15 cellular contexts compared by ENCODE assay signal in the genomic region with DNA sequence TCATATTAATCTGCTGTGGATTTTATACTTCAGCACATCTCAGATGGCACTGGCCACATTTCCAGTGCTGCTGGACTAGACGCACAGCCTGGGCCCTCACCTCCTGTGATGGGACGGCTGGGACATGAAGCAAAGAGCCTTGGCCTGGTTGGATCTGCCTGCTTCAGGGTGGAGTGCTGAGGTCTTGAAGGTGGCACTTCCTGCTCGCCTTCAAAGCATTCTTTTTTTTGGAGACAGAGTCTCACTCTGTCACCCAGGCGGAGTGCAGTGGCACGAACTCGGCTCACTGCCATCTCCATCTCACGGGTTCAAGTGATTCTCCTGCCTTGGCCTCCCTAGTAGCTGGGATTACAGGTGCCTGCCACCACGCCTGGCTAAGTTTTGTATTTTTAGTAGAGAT.
DNase-seq lines count a peak whose midpoint lies in the region; ATAC-seq and TF ChIP-seq lines count a peak whose summit lies in the region.
"Had no signal": no experiment of that assay in that cellular context is flagged by ENCODE, and none has a peak within 500 bp of the region (broad histone marks: within the 10 kb centered on the region; RNA-seq: fewer than 3 reads in every experiment).

No MANE protein-coding gene starts in this region.

- peaks cover 0 to 5% (median 0%) of the 10 kb centered on the region in 9 donors for H3K36me3 ChIP-seq in heart right ventricle
- H3K36me3 ChIP-seq in upper lobe of left lung: no peaks in the 10 kb centered on the region
- H3K36me3 ChIP-seq: breast epithelium had no signal

- intact Hi-C loops in heart right ventricle (cut with DNase I): loop anchor here in 1 of 10 donors (5.0 kb wide), 1 partner anchor 66 kb away; no protein-coding TSS in a partner anchor
- intact Hi-C loops in right cardiac atrium (cut with DNase I): no loop called here

- peaks cover 73% of the 10 kb centered on the region for H3K4me1 Mint-ChIP-seq in activated CD8-positive, alpha-beta T cell treated with anti-CD3 and anti-CD28 coated beads, Interleukin-2, amount 10 ng/mL, durations not matched to agents 7 days and 5 days (ENCODE audit: low read depth)
- peaks cover 73 to 90% of the 10 kb centered on the region in 2 donors for H3K4me1 Mint-ChIP-seq in effector memory CD8-positive, alpha-beta T cell (ENCODE audit: low read depth in 2 of 2)

- POLR2A ChIA-PET in activated CD8-positive, alpha-beta T cell treated with anti-CD3 and anti-CD28 coated beads, Interleukin-2, amount 10 ng/mL, durations not matched to agents 7 days and 5 days (lab: Charles Lee): interaction anchor here (0.9 to 1.0 kb wide), 3 partner anchors 44 to 76 kb away, joined by 3 to 5 read pairs (median 3); no protein-coding TSS in a partner anchor

- peaks cover 35 to 88% (median 76%) of the 10 kb centered on the region in 9 donors for H3K4me1 ChIP-seq in heart right ventricle
- H3K4me1 ChIP-seq in right cardiac atrium (ENCODE audit: control insufficient read depth, insufficient read depth, low read length): peaks cover 27% of the 10 kb centered on the region
- peaks cover 47 to 59% (median 54%) of the 10 kb centered on the region in 4 donors for H3K4me1 ChIP-seq in upper lobe of left lung

- H3K4me3 ChIP-seq in heart right ventricle: no peak overlapping the region
- H3K4me3 ChIP-seq in right cardiac atrium (ENCODE audit: low read length): no peak overlapping the region
- H3K4me3 ChIP-seq in upper lobe of left lung: no peak overlapping the region
- H3K4me3 ChIP-seq in foreskin fibroblast (ENCODE audit: low read depth in 1 of 2, low read length in 2 of 2): no peak overlapping the region
- H3K4me3 ChIP-seq: breast epithelium had no signal

- H3K9me3 ChIP-seq in heart right ventricle (peaks cover 0 to 4% (median 0%) of the 10 kb centered on the region in 11 donors), right cardiac atrium (ENCODE audit: control insufficient read depth, low read length) (no peaks in the 10 kb centered on the region), upper lobe of left lung (no peaks in the 10 kb centered on the region)
- H3K9me3 ChIP-seq: breast epithelium had no signal

- no peak for TF ChIP-seq CTCF in heart right ventricle (IDR thresholded peaks at IDR 0.05)
- TF ChIP-seq CTCF in upper lobe of left lung (IDR thresholded peaks at IDR 0.05): no peak
- TF ChIP-seq CTCF in foreskin fibroblast (IDR thresholded peaks at IDR 0.05; ENCODE audit: low read depth, low read length): no peak

- H3K27ac Mint-ChIP-seq in activated CD8-positive, alpha-beta T cell treated with anti-CD3 and anti-CD28 coated beads, Interleukin-2, amount 10 ng/mL, durations not matched to agents 7 days and 5 days: peak overlapping the region; percentile 71
- H3K27ac Mint-ChIP-seq in effector memory CD8-positive, alpha-beta T cell: peak overlapping the region; percentile 99

- TF ChIP-seq POLR2A in upper lobe of left lung (IDR thresholded peaks at IDR 0.05): no peak

- H3K27ac ChIP-seq in heart right ventricle: peak overlapping the region in 7 of 10 donors; percentile 10 to 91 (median 84)
- no peak overlapping the region for H3K27ac ChIP-seq in right cardiac atrium (ENCODE audit: low read length)
- H3K27ac ChIP-seq in upper lobe of left lung: peak overlapping the region; percentile 79 to 91 (median 86)

- H3K4me3 Mint-ChIP-seq in activated CD8-positive, alpha-beta T cell treated with anti-CD3 and anti-CD28 coated beads, Interleukin-2, amount 10 ng/mL, durations not matched to agents 7 days and 5 days: no peak overlapping the region
- peak overlapping the region; percentile 71 to 77 for H3K4me3 Mint-ChIP-seq in effector memory CD8-positive, alpha-beta T cell

- no peaks in the 10 kb centered on the region for H3K27me3 Mint-ChIP-seq in activated CD8-positive, alpha-beta T cell treated with anti-CD3 and anti-CD28 coated beads, Interleukin-2, amount 10 ng/mL, durations not matched to agents 7 days and 5 days (ENCODE audit: low read depth)
- H3K27me3 Mint-ChIP-seq in effector memory CD8-positive, alpha-beta T cell: no peaks in the 10 kb centered on the region

- H3K27me3 ChIP-seq in heart right ventricle (no peaks in the 10 kb centered on the region), right cardiac atrium (ENCODE audit: control insufficient read depth, insufficient read depth) (no peaks in the 10 kb centered on the region), upper lobe of left lung (no peaks in the 10 kb centered on the region)
- H3K27me3 ChIP-seq: breast epithelium had no signal

- no peak for ATAC-seq in heart right ventricle
- no peak for ATAC-seq in right cardiac atrium
- no peak for ATAC-seq in activated CD8-positive, alpha-beta T cell treated with anti-CD3 and anti-CD28 coated beads, Interleukin-2, amount 10 ng/mL, durations not matched to agents 7 days and 5 days
- ATAC-seq in effector memory CD8-positive, alpha-beta T cell (replicated peaks): peak; percentile 16
- no peak for ATAC-seq in upper lobe of left lung (ENCODE audit: low FRiP score in 2 of 2)

- CTCF ChIA-PET in activated CD8-positive, alpha-beta T cell treated with anti-CD3 and anti-CD28 coated beads, Interleukin-2, amount 10 ng/mL, durations not matched to agents 7 days and 5 days (lab: Charles Lee): interaction anchor here (1.3 to 5.5 kb wide), 5 partner anchors 11 to 75 kb away, joined by 3 to 37 read pairs (median 5); no protein-coding TSS in a partner anchor

- DNase-seq in heart right ventricle: no peak
- no peak for DNase-seq in right cardiac atrium
- DNase-seq in activated CD8-positive, alpha-beta T cell treated with anti-CD3 and anti-CD28 coated beads, Interleukin-2, amount 10 ng/mL, durations not matched to agents 7 days and 5 days: no peak
- peak in 2 of 3 experiments; percentile 35 to 46 for DNase-seq in effector memory CD8-positive, alpha-beta T cell
- DNase-seq in upper lobe of left lung: no peak
- no peak for DNase-seq in NCI-H1105 treated with DMSO at 0.1 percent for 48 hours (lab: John Stamatoyannopoulos, UW)
- no peak for DNase-seq in NCI-H2081 (lab: John Stamatoyannopoulos, UW)
- DNase-seq in foreskin fibroblast: no peak
- DNase-seq: DND-41; KG1; NCI-H187 treated with DMSO at 0.1 percent for 48 hours; NCI-H748 treated with DMSO at 0.1 percent for 48 hours; posterior cingulate gyrus; stimulated activated CD4-positive, alpha-beta T cell treated with anti-CD3 and anti-CD28 coated beads, Interleukin-15, amount 100 ng/mL, for 24 hours had no signal

- peaks cover 29% of the 10 kb centered on the region for H3K36me3 Mint-ChIP-seq in activated CD8-positive, alpha-beta T cell treated with anti-CD3 and anti-CD28 coated beads, Interleukin-2, amount 10 ng/mL, durations not matched to agents 7 days and 5 days (ENCODE audit: low read depth)
- peaks cover 34% of the 10 kb centered on the region for H3K36me3 Mint-ChIP-seq in effector memory CD8-positive, alpha-beta T cell (ENCODE audit: insufficient read depth)

- 93 to 97% methylated on average over 8 of the region's 8 CpGs for WGBS in heart right ventricle, 2 donors
- 95% methylated on average over 8 of the region's 8 CpGs for WGBS in right cardiac atrium
- WGBS in upper lobe of left lung, 2 donors: 84 to 88% methylated on average over 8 of the region's 8 CpGs

- TF ChIP-seq EP300 in upper lobe of left lung (IDR thresholded peaks at IDR 0.05): no peak

- no peaks in the 10 kb centered on the region for H3K9me3 Mint-ChIP-seq in activated CD8-positive, alpha-beta T cell treated with anti-CD3 and anti-CD28 coated beads, Interleukin-2, amount 10 ng/mL, durations not matched to agents 7 days and 5 days (ENCODE audit: insufficient read depth)
- H3K9me3 Mint-ChIP-seq in effector memory CD8-positive, alpha-beta T cell: no peaks in the 10 kb centered on the region

Comparison
In these comparisons a context has a peak if more than half of its experiments do, and no peak if none do; other contexts are left out.
1. DNase-seq: peak in effector memory CD8-positive, alpha-beta T cell (2 of 3); none in heart right ventricle (0 of 2), right cardiac atrium (0 of 3), activated CD8-positive, alpha-beta T cell treated with anti-CD3 and anti-CD28 coated beads, Interleukin-2, amount 10 ng/mL, durations not matched to agents 7 days and 5 days (single experiment), upper lobe of left lung (0 of 2), NCI-H1105 treated with DMSO at 0.1 percent for 48 hours (single experiment), NCI-H2081 (0 of 2) and foreskin fibroblast (0 of 2).